In genomic region chr1:230211436-230212145, GRCh38 we compare ENCODE assay signal across 12 cellular contexts.
DNase-seq lines count a peak whose midpoint lies in the region; ATAC-seq and TF ChIP-seq lines count a peak whose summit lies in the region.
"Had no signal": no experiment of that assay in that cellular context is flagged by ENCODE, and none has a peak within 500 bp of the region (broad histone marks: within the 10 kb centered on the region; RNA-seq: fewer than 3 reads in every experiment).

No MANE protein-coding gene starts in this region.

- H3K4me3 ChIP-seq in DOHH2 (ENCODE audit: low read length): peak overlapping the region; percentile 47
- H3K4me3 ChIP-seq in skeletal muscle tissue (ENCODE audit: low read length in 3 of 3): no peak overlapping the region

- no peaks in the 10 kb centered on the region for H4K20me1 ChIP-seq in DOHH2 (ENCODE audit: control insufficient read depth, insufficient read depth, low read depth, low read length)

- H3K27me3 ChIP-seq in DOHH2 (ENCODE audit: control insufficient read depth, low read length) (no peaks in the 10 kb centered on the region), skeletal muscle tissue (ENCODE audit: control insufficient read depth in 3 of 3, insufficient read depth in 3 of 3, low read length in 3 of 3) (no peaks in the 10 kb centered on the region)

- peak overlapping the region; percentile 62 for H3K4me2 ChIP-seq in DOHH2 (ENCODE audit: low read length)

- ATAC-seq in HG03108 (IDR thresholded peaks at IDR 0.05; ENCODE audit: unreplicated experiment): no peak
- ATAC-seq in HG02759 (IDR thresholded peaks at IDR 0.05; ENCODE audit: unreplicated experiment): no peak
- ATAC-seq in HG03039 (IDR thresholded peaks at IDR 0.05; ENCODE audit: unreplicated experiment): no peak

- H3K9me2 ChIP-seq in DOHH2 (replicated peaks; ENCODE audit: control insufficient read depth, low read length): no peaks in the 10 kb centered on the region

- peaks cover 30% of the 10 kb centered on the region for H3K79me2 ChIP-seq in DOHH2 (ENCODE audit: control insufficient read depth, low read length)

- TF ChIP-seq CTCF in DOHH2 (IDR thresholded peaks at IDR 0.05; ENCODE audit: low read depth, low read length, poor library complexity, severe bottlenecking): no peak

- H3K4me1 ChIP-seq in DOHH2 (ENCODE audit: control insufficient read depth, low read length) (peaks cover 41% of the 10 kb centered on the region), skeletal muscle tissue (ENCODE audit: control insufficient read depth in 3 of 3, insufficient read depth in 3 of 3, low read length in 3 of 3) (peaks cover 59 to 83% (median 67%) of the 10 kb centered on the region in 3 donors)

- H3F3A ChIP-seq in DOHH2 (ENCODE audit: control insufficient read depth, insufficient read depth): peaks cover 7% of the 10 kb centered on the region; the same call in 1 of the 2 replicates

- H3K36me3 ChIP-seq in DOHH2 (ENCODE audit: control insufficient read depth, low read length) (peaks cover 9% of the 10 kb centered on the region), KOPT-K1 (ENCODE audit: insufficient read depth, low read length) (peaks cover 97% of the 10 kb centered on the region), skeletal muscle tissue (ENCODE audit: control insufficient read depth in 3 of 3, insufficient read depth in 3 of 3, low read length in 3 of 3) (no peaks in the 10 kb centered on the region)

- peak overlapping the region in 1 of 3 donors; percentile 6 for H3K9ac ChIP-seq in skeletal muscle tissue (ENCODE audit: low read depth in 1 of 3, low read length in 3 of 3)

- H3K9me3 ChIP-seq in DOHH2 (ENCODE audit: control insufficient read depth, insufficient read depth, low read length): no peaks in the 10 kb centered on the region; the same call in 1 of the 2 replicates
- H3K9me3 ChIP-seq in KOPT-K1 (ENCODE audit: insufficient read depth, low read length, poor library complexity, severe bottlenecking): no peaks in the 10 kb centered on the region
- H3K9me3 ChIP-seq in skeletal muscle tissue (ENCODE audit: control insufficient read depth in 3 of 3, low read length in 3 of 3): no peaks in the 10 kb centered on the region

- peak overlapping the region; percentile 32 for H3K27ac ChIP-seq in DOHH2 (ENCODE audit: low read depth, low read length)
- peak overlapping the region; percentile 35 for H3K27ac ChIP-seq in KOPT-K1 (ENCODE audit: low read depth, low read length, poor library complexity, severe bottlenecking)
- peak overlapping the region; percentile 67 for H3K27ac ChIP-seq in cingulate gyrus (ENCODE audit: low read depth, low read length)
- H3K27ac ChIP-seq in skeletal muscle tissue (ENCODE audit: low read depth, low read length): peak overlapping the region; percentile 90

- no peak for DNase-seq in activated gamma-delta T cell treated with Interleukin-2 at 50 U/mL for 16 hours
- DNase-seq: activated effector memory CD4-positive, alpha-beta T cell treated with anti-CD3 and anti-CD28 coated beads, Interleukin-2, amount 50 U/mL, for 16 hours; DMS79; effector CD4-positive, alpha-beta T cell; OCI-M1 had no signal

Comparison
In these comparisons a context has a peak if more than half of its experiments do, and no peak if none do; other contexts are left out.
1. H3K27ac ChIP-seq: peak in every context shown above with its lines; median percentile 90 in skeletal muscle tissue; 67 in cingulate gyrus; 35 in KOPT-K1; 32 in DOHH2.